In genomic region chr22:22935546-22936157, GRCh38 we compare ENCODE assay signal across 10 cellular contexts. TPM values are rescaled to one million over a fixed set of nuclear protein-coding genes. Genes with fewer than 3 reads are reported as not detected.
A peak's percentile ranks its signal among the peaks of the same experiment; 100 is the strongest.
DNase-seq lines count a peak whose midpoint lies in the region; ATAC-seq and TF ChIP-seq lines count a peak whose summit lies in the region.
"Had no signal": no experiment of that assay in that cellular context is flagged by ENCODE, and none has a peak within 500 bp of the region (broad histone marks: within the 10 kb centered on the region; RNA-seq: fewer than 3 reads in every experiment).

No MANE protein-coding gene starts in this region.

- DNase-seq in iPS-NIHi11 (ENCODE audit: low spot score), result peak; percentile 68
- no peak for DNase-seq in osteocyte (ENCODE audit: extremely low spot score, unreplicated experiment)
- DNase-seq in right atrium auricular region (ENCODE audit: low spot score), result no peak
- DNase-seq in NCI-H1436 treated with DMSO at 0.1 percent for 48 hours (lab: John Stamatoyannopoulos, UW), result no peak
- no peak for DNase-seq in left ventricle myocardium inferior

- H3K36me3 ChIP-seq in right atrium auricular region (no peaks in the 10 kb centered on the region), left ventricle myocardium inferior (no peaks in the 10 kb centered on the region)

- no peaks in the 10 kb centered on the region for H3K27me3 ChIP-seq in right atrium auricular region
- peaks cover 9% of the 10 kb centered on the region for H3K27me3 ChIP-seq in left ventricle myocardium inferior (ENCODE audit: low read depth)

- H3K27me3 Mint-ChIP-seq in osteocyte (ENCODE audit: unreplicated experiment), result peaks cover 16% of the 10 kb centered on the region
- H3K27me3 Mint-ChIP-seq: activated naive CD4-positive, alpha-beta T cell treated with anti-CD3 and anti-CD28 coated beads, Interleukin-2, amount 50 U/mL, for 24 hours had no signal

- H3K4me3 Mint-ChIP-seq in osteocyte (ENCODE audit: unreplicated experiment), result no peak overlapping the region
- H3K4me3 Mint-ChIP-seq: activated naive CD4-positive, alpha-beta T cell treated with anti-CD3 and anti-CD28 coated beads, Interleukin-2, amount 50 U/mL, for 24 hours had no signal

- H3K27ac ChIP-seq in right atrium auricular region (no peak overlapping the region), left ventricle myocardium inferior (replicated peaks) (no peak overlapping the region)

- H3K27ac Mint-ChIP-seq in osteocyte (ENCODE audit: unreplicated experiment), result no peak overlapping the region
- H3K27ac Mint-ChIP-seq: activated naive CD4-positive, alpha-beta T cell treated with anti-CD3 and anti-CD28 coated beads, Interleukin-2, amount 50 U/mL, for 24 hours had no signal

- no peak for TF ChIP-seq CTCF in osteocyte (IDR thresholded peaks at IDR 0.05)
- no peak for TF ChIP-seq CTCF in right atrium auricular region (IDR thresholded peaks at IDR 0.05)
- TF ChIP-seq CTCF in left ventricle myocardium inferior (IDR thresholded peaks at IDR 0.05; ENCODE audit: borderline replicate concordance), result no peak

- H3K4me3 ChIP-seq in right atrium auricular region, result no peak overlapping the region
- H3K4me3 ChIP-seq in left ventricle myocardium inferior, result no peak overlapping the region

- ATAC-seq in GM18498 (IDR thresholded peaks at IDR 0.05; ENCODE audit: unreplicated experiment), result peak; percentile 80
- ATAC-seq in GM21390 (IDR thresholded peaks at IDR 0.05; ENCODE audit: unreplicated experiment), result peak; percentile 82
- peak; percentile 83 for ATAC-seq in HG03439 (IDR thresholded peaks at IDR 0.05; ENCODE audit: unreplicated experiment)

- H3K9me3 ChIP-seq in right atrium auricular region, result no peaks in the 10 kb centered on the region
- no peaks in the 10 kb centered on the region for H3K9me3 ChIP-seq in left ventricle myocardium inferior (replicated peaks)

- H3K36me3 Mint-ChIP-seq in osteocyte (ENCODE audit: unreplicated experiment), result no peaks in the 10 kb centered on the region
- H3K36me3 Mint-ChIP-seq: activated naive CD4-positive, alpha-beta T cell treated with anti-CD3 and anti-CD28 coated beads, Interleukin-2, amount 50 U/mL, for 24 hours had no signal

- H3K4me1 Mint-ChIP-seq in osteocyte (ENCODE audit: unreplicated experiment), result no peaks in the 10 kb centered on the region
- H3K4me1 Mint-ChIP-seq: activated naive CD4-positive, alpha-beta T cell treated with anti-CD3 and anti-CD28 coated beads, Interleukin-2, amount 50 U/mL, for 24 hours had no signal

- no peaks in the 10 kb centered on the region for H3K9me3 Mint-ChIP-seq in osteocyte (ENCODE audit: unreplicated experiment)
- H3K9me3 Mint-ChIP-seq: activated naive CD4-positive, alpha-beta T cell treated with anti-CD3 and anti-CD28 coated beads, Interleukin-2, amount 50 U/mL, for 24 hours had no signal

- intact Hi-C loops in left ventricle myocardium inferior (cut with micrococcal nuclease), result no loop called here

- H3K4me1 ChIP-seq in right atrium auricular region, result no peaks in the 10 kb centered on the region
- no peaks in the 10 kb centered on the region for H3K4me1 ChIP-seq in left ventricle myocardium inferior

RNA-seq across cellular contexts. Expression of gene IGLL5, which starts 48.0 kb away (rescaled TPM):
- total RNA-seq in osteocyte (not detected in 2 replicates), right atrium auricular region (1 to 10 TPM in 1 of 2 donors, under 1 TPM in 1; 0.59 to 1.4 TPM), left ventricle myocardium inferior (0.47 TPM)
- total RNA-seq: HT1080 had no signal
